ENCODE assay signal across 8 cellular contexts in the genomic region with DNA sequence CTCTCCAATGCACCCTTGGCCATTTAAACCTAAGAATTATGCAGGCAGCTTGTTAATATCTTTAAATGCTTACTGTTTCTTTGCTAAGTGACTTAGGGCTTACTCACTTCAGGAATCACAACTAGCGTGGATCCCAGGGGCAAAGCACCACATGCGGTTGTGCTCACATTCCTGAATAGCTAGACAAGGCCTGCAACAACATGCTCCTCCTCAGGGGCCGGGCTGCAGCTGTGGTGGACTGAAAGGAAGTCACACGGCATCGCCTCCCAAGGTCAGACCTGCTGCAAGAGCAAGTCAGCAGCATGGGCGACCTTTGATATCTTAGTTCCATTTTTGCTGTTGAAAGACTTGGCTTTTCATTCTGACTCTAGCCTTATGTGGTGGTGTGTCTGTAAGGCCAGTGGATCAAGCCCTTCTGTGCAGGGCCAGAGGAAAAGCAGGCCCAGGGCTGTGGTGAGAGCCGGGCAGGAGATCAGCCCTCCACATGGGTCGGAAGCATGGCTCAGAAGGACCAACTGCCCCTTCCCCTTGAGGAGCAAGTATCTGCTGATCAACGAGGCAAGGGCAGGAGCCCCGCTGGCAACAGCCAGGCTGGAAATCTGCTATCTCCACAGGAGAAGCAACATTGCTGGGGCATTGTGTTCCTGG.
A peak's percentile ranks its signal among the peaks of the same experiment; 100 is the strongest.
DNase-seq lines count a peak whose midpoint lies in the region; ATAC-seq and TF ChIP-seq lines count a peak whose summit lies in the region.

No MANE protein-coding gene starts in this region.

- H3K9me3 Mint-ChIP-seq in CD4-positive, alpha-beta T cell, result peaks cover 5% of the 10 kb centered on the region

- H2BK5ac ChIP-seq in mesendoderm (ENCODE audit: low read length), result no peak overlapping the region

- peak overlapping the region; percentile 50 for H3K56ac ChIP-seq in mesendoderm (ENCODE audit: low read length)

- H3K4me3 Mint-ChIP-seq in CD4-positive, alpha-beta T cell, result no peak overlapping the region

- CTCF ChIA-PET in CD4-positive, alpha-beta T cell (lab: Charles Lee), result no interaction called here

- peak; percentile 90 for DNase-seq in EL
- peak; percentile 89 for DNase-seq in dedifferentiated amniotic fluid mesenchymal stem cell (ENCODE audit: extremely low spot score)
- peak; percentile 95 for DNase-seq in mesendoderm
- no peak for DNase-seq in NOMO-1 treated with DMSO at 0.1 percent for 48 hours (lab: John Stamatoyannopoulos, UW; ENCODE audit: unreplicated experiment)
- DNase-seq in NCI-H2081 treated with DMSO at 0.1 percent for 48 hours (lab: John Stamatoyannopoulos, UW), result no peak
- DNase-seq in CD4-positive, alpha-beta T cell, result no peak

- H3K36me3 Mint-ChIP-seq in CD4-positive, alpha-beta T cell (ENCODE audit: low read depth), result no peaks in the 10 kb centered on the region

- H3K9ac ChIP-seq in HUES6 (ENCODE audit: low read length) (no peak overlapping the region), mesendoderm (ENCODE audit: low read length) (no peak overlapping the region)

- H3K79me1 ChIP-seq in mesendoderm (ENCODE audit: low read length), result no peaks in the 10 kb centered on the region

- no peak overlapping the region for H2BK120ac ChIP-seq in mesendoderm (ENCODE audit: low read depth, low read length)

- peaks cover 23% of the 10 kb centered on the region for H3K9me3 ChIP-seq in HUES6 (ENCODE audit: control insufficient read depth, insufficient read depth, low read depth, low read length)
- H3K9me3 ChIP-seq in CD4-positive, alpha-beta T cell (ENCODE audit: control insufficient read depth, low read length), result no peaks in the 10 kb centered on the region

- no peak for ATAC-seq in GM21423 (IDR thresholded peaks at IDR 0.05; ENCODE audit: unreplicated experiment)
- ATAC-seq in CD4-positive, alpha-beta T cell (ENCODE audit: poor library complexity), result no peak

- H4K8ac ChIP-seq in mesendoderm (ENCODE audit: low read depth, low read length), result no peak overlapping the region

- H3K4me1 Mint-ChIP-seq in CD4-positive, alpha-beta T cell (ENCODE audit: low read depth), result no peaks in the 10 kb centered on the region

- H3K23ac ChIP-seq in mesendoderm (ENCODE audit: low read length), result no peak overlapping the region

- no peak overlapping the region for H3K4ac ChIP-seq in mesendoderm (ENCODE audit: low read depth, low read length)

- no CpG with 5 or more reads among the region's 10 CpGs for WGBS in mesendoderm (ENCODE audit: extremely low coverage, insufficient coverage, low lambda C conversion rate)

- H3K27me3 ChIP-seq in HUES6 (ENCODE audit: control insufficient read depth, insufficient read depth, low read length) (no peaks in the 10 kb centered on the region), mesendoderm (ENCODE audit: insufficient read depth, low read length, poor library complexity) (no peaks in the 10 kb centered on the region)
- no peaks in the 10 kb centered on the region for H3K27me3 ChIP-seq in CD4-positive, alpha-beta T cell (ENCODE audit: control insufficient read depth, insufficient read depth, low read length)

- H3K4me1 ChIP-seq in HUES6 (ENCODE audit: control insufficient read depth, insufficient read depth, low read length), result peaks cover 10% of the 10 kb centered on the region
- H3K4me1 ChIP-seq in mesendoderm (ENCODE audit: control insufficient read depth, low read depth, low read length), result peaks cover 2% of the 10 kb centered on the region

- H3K27me3 Mint-ChIP-seq in CD4-positive, alpha-beta T cell, result no peaks in the 10 kb centered on the region

- H4K5ac ChIP-seq in mesendoderm (ENCODE audit: low read length), result no peak overlapping the region

- TF ChIP-seq CTCF in CD4-positive, alpha-beta T cell (IDR thresholded peaks at IDR 0.05), result no peak

- no peak overlapping the region for H2BK15ac ChIP-seq in mesendoderm (replicated peaks; ENCODE audit: low read depth)

- intact Hi-C loops in CD4-positive, alpha-beta T cell (cut with DNase I, micrococcal nuclease), result no loop called here

- no peaks in the 10 kb centered on the region for H3K79me2 ChIP-seq in mesendoderm (ENCODE audit: control insufficient read depth, insufficient read depth, low read length)

- peak overlapping the region; percentile 62; the same call in 1 of the 2 replicates for H3K27ac ChIP-seq in HUES6 (ENCODE audit: low read depth, low read length)
- H3K27ac ChIP-seq in mesendoderm (ENCODE audit: low read depth, low read length), result peak overlapping the region; percentile 53
- H3K27ac ChIP-seq in CD4-positive, alpha-beta T cell (ENCODE audit: low read depth, low read length), result no peak overlapping the region

- no peak overlapping the region for H2AK5ac ChIP-seq in mesendoderm (ENCODE audit: low read length)

- H3K27ac Mint-ChIP-seq in CD4-positive, alpha-beta T cell, result no peak overlapping the region

- no peak overlapping the region for H3K18ac ChIP-seq in mesendoderm (ENCODE audit: low read length)

- no peak overlapping the region for H3K4me3 ChIP-seq in HUES6 (ENCODE audit: low read depth, low read length)
- no peak overlapping the region for H3K4me3 ChIP-seq in mesendoderm (ENCODE audit: low read length)

- H3K36me3 ChIP-seq in HUES6 (ENCODE audit: control insufficient read depth, insufficient read depth, low read length), result no peaks in the 10 kb centered on the region
- no peaks in the 10 kb centered on the region for H3K36me3 ChIP-seq in mesendoderm (ENCODE audit: control insufficient read depth, insufficient read depth, low read length)

- no peak overlapping the region for H3K4me2 ChIP-seq in mesendoderm (ENCODE audit: low read length)

- POLR2A ChIA-PET in CD4-positive, alpha-beta T cell (lab: Charles Lee), result no interaction called here

Comparison
In these comparisons a context has a peak if more than half of its experiments do, and no peak if none do; other contexts are left out.
1. DNase-seq: peak in EL (single experiment), dedifferentiated amniotic fluid mesenchymal stem cell (single experiment) and mesendoderm (single experiment); none in NOMO-1 treated with DMSO at 0.1 percent for 48 hours (single experiment), NCI-H2081 treated with DMSO at 0.1 percent for 48 hours (single experiment) and CD4-positive, alpha-beta T cell (0 of 10).